In the genomic region with DNA sequence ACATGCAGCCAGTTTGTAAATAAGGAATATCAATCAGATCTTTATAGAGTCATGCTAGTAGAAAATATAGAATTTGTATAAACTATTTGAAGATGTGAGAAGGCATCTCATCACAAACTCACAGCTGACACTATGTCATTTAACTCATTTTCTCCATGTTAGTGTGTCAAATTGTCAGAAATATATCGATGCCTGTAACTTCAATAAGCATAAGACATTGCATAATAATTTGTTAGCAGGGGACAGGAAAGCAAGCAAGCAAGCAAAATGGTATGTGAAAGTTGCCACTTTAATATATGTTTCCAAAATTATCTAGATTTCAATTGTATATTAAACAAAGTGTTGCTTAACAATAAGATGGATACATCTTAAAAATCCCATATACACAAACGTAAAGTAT, we compare ENCODE assay signal across 33 cellular contexts.
DNase-seq lines count a peak whose midpoint lies in the region; ATAC-seq, FAIRE-seq and TF ChIP-seq lines count a peak whose summit lies in the region.
"Had no signal": no experiment of that assay in that cellular context is flagged by ENCODE, and none has a peak within 500 bp of the region (broad histone marks: within the 10 kb centered on the region; RNA-seq: fewer than 3 reads in every experiment).

No MANE protein-coding gene starts in this region.

- TF ChIP-seq RAD21 in K562 (CRISPR knock-in tag; conservative IDR thresholded peaks at IDR 0.05 in 1 of 2, IDR thresholded peaks at IDR 0.05 in 1 of 2) (no peak), neural cell (conservative IDR thresholded peaks at IDR 0.05) (no peak)

- TF ChIP-seq EP300 in K562 (IDR thresholded peaks at IDR 0.05; ENCODE audit: low read length) (no peak), neural cell (conservative IDR thresholded peaks at IDR 0.05; ENCODE audit: poor library complexity, severe bottlenecking) (peak; percentile 98)

- no peak overlapping the region for H3K4me2 ChIP-seq in K562 (ENCODE audit: insufficient read depth, low read length)
- no peak overlapping the region for H3K4me2 ChIP-seq in neural cell (ENCODE audit: low read length)
- no peak overlapping the region for H3K4me2 ChIP-seq in osteoblast (ENCODE audit: insufficient read depth, low read length)
- H3K4me2 ChIP-seq: A549; BLaER1; BLaER1 treated with 17β-estradiol and CSF1 and Interleukin-3, amounts not matched to agents 10 nM and 100 nM had no signal

- DNase-seq in K562 (ENCODE audit: extremely low read depth in 1 of 4, low spot score in 3 of 4) (no peak), osteoblast (ENCODE audit: insufficient read length, low spot score, missing footprints) (peak; percentile 17), dedifferentiated amniotic fluid mesenchymal stem cell (ENCODE audit: extremely low spot score) (no peak), CD14-positive monocyte (ENCODE audit: low spot score) (no peak)
- DNase-seq: 8988T; ACHN; AML-193; BE2C; C1 segment of cervical spinal cord; Caco-2; Calu3; CD4-positive, alpha-beta memory T cell; CD4-positive, alpha-beta T cell; CD4-positive, CD25-positive, alpha-beta regulatory T cell; CD8-positive, alpha-beta memory T cell; CD8-positive, alpha-beta T cell; COR-L47; DMS 273 treated with DMSO at 0.1 percent for 48 hours; DMS153; DMS53; DMS79; DMS79 treated with DMSO at 0.1 percent for 48 hours; DND-41 had no signal

- H3K4me3 ChIP-seq in K562 (no peak overlapping the region), neural cell (ENCODE audit: low read length) (no peak overlapping the region), osteoblast (ENCODE audit: insufficient read depth, low read length) (no peak overlapping the region)
- H3K4me3 ChIP-seq: A549; BLaER1; BLaER1 treated with 17β-estradiol and CSF1 and Interleukin-3, amounts not matched to agents 10 nM and 100 nM had no signal

- H3K9me2 ChIP-seq in neural cell (ENCODE audit: insufficient read depth, low read length), result no peaks in the 10 kb centered on the region

- H3K9ac ChIP-seq in K562 (ENCODE audit: insufficient read depth in 1 of 2, low read depth in 2 of 2, low read length in 2 of 2), result no peak overlapping the region
- H3K9ac ChIP-seq in neural cell (ENCODE audit: low read length), result no peak overlapping the region
- H3K9ac ChIP-seq: BLaER1; BLaER1 treated with 17β-estradiol and CSF1 and Interleukin-3, amounts not matched to agents 10 nM and 100 nM had no signal

- no peaks in the 10 kb centered on the region for H3K9me1 ChIP-seq in K562 (ENCODE audit: control insufficient read depth, insufficient read depth, low read length)

- BruUV-seq in K562 (replicated peaks; lab: Mats Ljungman, UMichigan), result no TSS peak

- H3K79me2 ChIP-seq in K562 (ENCODE audit: control insufficient read depth, insufficient read depth, low read length), result no peaks in the 10 kb centered on the region
- no peaks in the 10 kb centered on the region for H3K79me2 ChIP-seq in neural cell (replicated peaks; ENCODE audit: insufficient read depth, low read length)
- no peaks in the 10 kb centered on the region for H3K79me2 ChIP-seq in osteoblast (ENCODE audit: insufficient read depth, low read length)

- H3F3A ChIP-seq in neural cell (ENCODE audit: insufficient read depth, low read length, poor library complexity, severe bottlenecking), result no peaks in the 10 kb centered on the region

- H4K20me1 ChIP-seq in K562 (replicated peaks; ENCODE audit: control insufficient read depth, insufficient read depth, low read length) (no peaks in the 10 kb centered on the region), neural cell (ENCODE audit: insufficient read depth) (no peaks in the 10 kb centered on the region), osteoblast (ENCODE audit: insufficient read depth, low read length) (no peaks in the 10 kb centered on the region)
- H4K20me1 ChIP-seq: BLaER1; BLaER1 treated with 17β-estradiol and CSF1 and Interleukin-3, amounts not matched to agents 10 nM and 100 nM had no signal

- peaks cover 0 to 2% (median 0%) of the 10 kb centered on the region in 3 donors for H3K27me3 Mint-ChIP-seq in CD14-positive monocyte (ENCODE audit: low read depth in 3 of 3)
- H3K27me3 Mint-ChIP-seq: B cell; CD4-positive, CD25-positive, alpha-beta regulatory T cell had no signal

- no peak overlapping the region for H3K27ac ChIP-seq in K562 (ENCODE audit: extremely low read depth, low read depth, low read length)
- H3K27ac ChIP-seq in neural cell (ENCODE audit: low read length), result no peak overlapping the region
- H3K27ac ChIP-seq in osteoblast (ENCODE audit: low read depth, low read length), result no peak overlapping the region
- H3K27ac ChIP-seq: 22Rv1; A549; BLaER1; BLaER1 treated with 17β-estradiol and CSF1 and Interleukin-3, amounts not matched to agents 10 nM and 100 nM; C4-2B had no signal

- intact Hi-C loops in K562 (cut with micrococcal nuclease), result no loop called here
- intact Hi-C loops in CD14-positive monocyte (cut with micrococcal nuclease), result no loop called here

- no peak for FAIRE-seq in K562 (lab: Jason Lieb, UNC)
- FAIRE-seq: A204.1, A549, D721Med had no signal

- H3K9me3 Mint-ChIP-seq in CD14-positive monocyte, result peaks cover 0 to 3% (median 0%) of the 10 kb centered on the region in 7 donors
- H3K9me3 Mint-ChIP-seq: CD4-positive, alpha-beta memory T cell; CD4-positive, alpha-beta T cell; CD4-positive, CD25-positive, alpha-beta regulatory T cell; CD8-positive, alpha-beta memory T cell; CD8-positive, alpha-beta T cell had no signal

- 12% methylated on average over 2 of the region's 2 CpGs for WGBS in K562 (ENCODE audit: insufficient coverage, low coverage, missing lambda C conversion rate)

- no peaks in the 10 kb centered on the region for H3K4me1 Mint-ChIP-seq in CD14-positive monocyte
- H3K4me1 Mint-ChIP-seq: B cell; CD4-positive, alpha-beta memory T cell; CD4-positive, CD25-positive, alpha-beta regulatory T cell; CD8-positive, alpha-beta memory T cell had no signal

- H3K4me1 ChIP-seq in K562 (replicated peaks in 1 of 2; ENCODE audit: control insufficient read depth in 2 of 2, insufficient read depth in 2 of 2, low read length in 2 of 2) (peaks cover 0 to 6% of the 10 kb centered on the region in 2 experiments; a peak in 2 of 5 replicates), osteoblast (ENCODE audit: insufficient read depth, low read length) (no peaks in the 10 kb centered on the region)
- H3K4me1 ChIP-seq: A549; BE2C; BLaER1; BLaER1 treated with 17β-estradiol and CSF1 and Interleukin-3, amounts not matched to agents 10 nM and 100 nM; Caco-2 had no signal

- H3K9me3 ChIP-seq in K562 (replicated peaks; ENCODE audit: control insufficient read depth, insufficient read depth, low read depth, low read length) (no peaks in the 10 kb centered on the region), neural cell (ENCODE audit: low read length) (no peaks in the 10 kb centered on the region), osteoblast (ENCODE audit: low read depth, low read length) (no peaks in the 10 kb centered on the region)
- H3K9me3 ChIP-seq: A549; BE2C; BLaER1; BLaER1 treated with 17β-estradiol and CSF1 and Interleukin-3, amounts not matched to agents 10 nM and 100 nM; Caco-2 had no signal

- no peak for TF ChIP-seq CTCF in K562 (IDR thresholded peaks at IDR 0.05 in 2 of 3, conservative IDR thresholded peaks at IDR 0.05 in 1 of 3; ENCODE audit: insufficient read depth in 2 of 3, low read depth in 1 of 3, low read length in 3 of 3)
- no peak for TF ChIP-seq CTCF in neural cell (IDR thresholded peaks at IDR 0.05; ENCODE audit: poor library complexity, severe bottlenecking)
- TF ChIP-seq CTCF in osteoblast (IDR thresholded peaks at IDR 0.05; ENCODE audit: extremely low read depth, low read depth, low read length), result no peak
- TF ChIP-seq CTCF in CD14-positive monocyte (IDR thresholded peaks at IDR 0.05), result no peak

- in situ Hi-C loops in K562 (cut with MboI), result no loop called here

- no peak for TF ChIP-seq POLR2A in K562 (conservative IDR thresholded peaks at IDR 0.05)

- H3K27me3 ChIP-seq in K562 (ENCODE audit: control insufficient read depth in 2 of 2, insufficient read depth in 2 of 2, low read length in 2 of 2), result no peaks in the 10 kb centered on the region
- H3K27me3 ChIP-seq in neural cell (ENCODE audit: insufficient read depth, low read depth, low read length), result no peaks in the 10 kb centered on the region
- H3K27me3 ChIP-seq in osteoblast (ENCODE audit: insufficient read depth, low read length), result no peaks in the 10 kb centered on the region
- H3K27me3 ChIP-seq: BLaER1; BLaER1 treated with 17β-estradiol and CSF1 and Interleukin-3, amounts not matched to agents 10 nM and 100 nM had no signal

- ATAC-seq in K562, result no peak
- no peak for ATAC-seq in HG02623 (IDR thresholded peaks at IDR 0.05; ENCODE audit: unreplicated experiment)
- ATAC-seq: A549; CD8-positive, alpha-beta T cell had no signal

- no peaks in the 10 kb centered on the region for H3K36me3 Mint-ChIP-seq in CD14-positive monocyte
- H3K36me3 Mint-ChIP-seq: CD4-positive, alpha-beta memory T cell; CD4-positive, CD25-positive, alpha-beta regulatory T cell; CD8-positive, alpha-beta memory T cell; CD8-positive, alpha-beta T cell had no signal

- CTCF ChIA-PET in K562 (lab: Yijun Ruan, JAX; ENCODE audit: low intra/inter-chr PET ratio), result no interaction called here

- no peaks in the 10 kb centered on the region for H3K36me3 ChIP-seq in K562 (ENCODE audit: control insufficient read depth, insufficient read depth, low read length)
- H3K36me3 ChIP-seq in neural cell (ENCODE audit: insufficient read depth, low read length), result no peaks in the 10 kb centered on the region
- no peaks in the 10 kb centered on the region for H3K36me3 ChIP-seq in osteoblast (ENCODE audit: insufficient read depth, low read length)
- H3K36me3 ChIP-seq: BE2C; BLaER1; BLaER1 treated with 17β-estradiol and CSF1 and Interleukin-3, amounts not matched to agents 10 nM and 100 nM had no signal

- no peak overlapping the region for H3K4me3 Mint-ChIP-seq in CD14-positive monocyte
- H3K4me3 Mint-ChIP-seq: B cell; CD4-positive, alpha-beta memory T cell; CD4-positive, alpha-beta T cell; CD4-positive, CD25-positive, alpha-beta regulatory T cell; CD8-positive, alpha-beta memory T cell; CD8-positive, alpha-beta T cell had no signal

- H2AFZ ChIP-seq in K562 (ENCODE audit: low read depth, low read length), result no peak overlapping the region
- H2AFZ ChIP-seq in neural cell (ENCODE audit: low read depth, low read length), result no peak overlapping the region
- no peak overlapping the region for H2AFZ ChIP-seq in osteoblast (ENCODE audit: low read length)

- H3K27ac Mint-ChIP-seq in CD14-positive monocyte, result no peak overlapping the region
- H3K27ac Mint-ChIP-seq: B cell; CD4-positive, alpha-beta memory T cell; CD4-positive, alpha-beta T cell; CD4-positive, CD25-positive, alpha-beta regulatory T cell; CD8-positive, alpha-beta memory T cell; CD8-positive, alpha-beta T cell had no signal

- POLR2A ChIA-PET in K562 (lab: Yijun Ruan, JAX), result no interaction called here

TF ChIP-seq in K562, 482 proteins besides CTCF, POLR2A, EP300 and RAD21 (continues in another document):
- TF ChIP-seq STAT5A (IDR thresholded peaks at IDR 0.05; ENCODE audit: borderline replicate concordance, low read length) (no peak), CEBPB (tag; IDR thresholded peaks at IDR 0.05) (peak; percentile 33; the same call in 1 of the 2 replicates)

TF ChIP-seq in neural cell, 6 proteins besides CTCF, POLR2A, EP300 and RAD21:
- TF ChIP-seq SMC3 (conservative IDR thresholded peaks at IDR 0.05; ENCODE audit: poor library complexity) (no peak), POLR2AphosphoS5 (IDR thresholded peaks at IDR 0.05) (peak; percentile 77)
TF ChIP-seq in neural cell: peak in this region for 1.
